In genomic region chr10:61730671-61731070, GRCh38 we compare ENCODE assay signal across 24 cellular contexts.
"Had no signal": no experiment of that assay in that cellular context is flagged by ENCODE, and none has a peak within 500 bp of the region (broad histone marks: within the 10 kb centered on the region; RNA-seq: fewer than 3 reads in every experiment).

No MANE protein-coding gene starts in this region.

- DNase-seq: natural killer cell; occipital lobe; ovary; posterior cingulate gyrus; psoas muscle; right cardiac atrium; right lobe of liver; sigmoid colon; small intestine; stimulated activated CD4-positive, alpha-beta T cell treated with anti-CD3 and anti-CD28 coated beads, Interleukin-15, amount 100 ng/mL, for 24 hours; stimulated activated CD4-positive, alpha-beta T cell treated with anti-CD3 and anti-CD28 coated beads, Interleukin-2, amount 100 ng/mL, for 24 hours; stimulated activated CD4-positive, alpha-beta T cell treated with anti-CD3 and anti-CD28 coated beads, Interleukin-2, amount 100 ng/mL, for 48 hours; stimulated activated CD4-positive, alpha-beta T cell treated with anti-CD3 and anti-CD28 coated beads, Interleukin-4, amount 100 ng/mL, for 24 hours; stimulated activated naive B cell treated with anti-CD40 and anti-IgM and Interleukin-4, amounts not matched to agents 10 μg/mL and 1 μg/mL and 100 μg/mL, for 72 hours; stimulated activated naive CD4-positive, alpha-beta T cell treated with Interleukin-2 at 50 U/mL for 16 hours; stomach; thyroid gland; trophoblast cell; upper lobe of left lung; uterus had no signal

- H3K27ac ChIP-seq: neural progenitor cell, ovary, parathyroid adenoma, psoas muscle, right lobe of liver, sigmoid colon, stomach, thoracic aorta, thyroid gland, tibial nerve, upper lobe of left lung, uterus had no signal
